In genomic region chrX:48576108-48576507, GRCh38 we compare ENCODE assay signal across 1 cellular context.
TF ChIP-seq lines count a peak whose summit lies in the region.

No MANE protein-coding gene starts in this region.

TF ChIP-seq in WTC11, 78 proteins besides CTCF, POLR2A, EP300 and RAD21 (continued from another document):
- TF ChIP-seq USF1 (CRISPR knock-in tag; IDR thresholded peaks at IDR 0.05) (no peak), KAT7 (CRISPR knock-in tag; IDR thresholded peaks at IDR 0.05; ENCODE audit: borderline replicate concordance) (no peak), RORB (CRISPR knock-in tag; IDR thresholded peaks at IDR 0.05) (no peak), ZNF416 (CRISPR knock-in tag; IDR thresholded peaks at IDR 0.05) (no peak), ZNF219 (CRISPR knock-in tag; IDR thresholded peaks at IDR 0.05; ENCODE audit: borderline replicate concordance) (no peak)
TF ChIP-seq in WTC11: peak in this region for 0.
